Comparison of ENCODE assay signal across 17 cellular contexts in genomic region chr2:237229905-237230304, GRCh38.
DNase-seq lines count a peak whose midpoint lies in the region; ATAC-seq and TF ChIP-seq lines count a peak whose summit lies in the region.
"Had no signal": no experiment of that assay in that cellular context is flagged by ENCODE, and none has a peak within 500 bp of the region (broad histone marks: within the 10 kb centered on the region; RNA-seq: fewer than 3 reads in every experiment).

No MANE protein-coding gene starts in this region.

- no peak overlapping the region for H3K27ac Mint-ChIP-seq in activated CD8-positive, alpha-beta memory T cell treated with anti-CD3 and anti-CD28 coated beads, Interleukin-2, amount 10 ng/mL, durations not matched to agents 7 days and 5 days
- H3K27ac Mint-ChIP-seq: CD14-positive monocyte; CD4-positive, alpha-beta memory T cell had no signal

- no peak overlapping the region for H2BK120ac ChIP-seq in trophoblast cell (ENCODE audit: insufficient read depth, low read length, poor library complexity)

- no peaks in the 10 kb centered on the region for H3K79me1 ChIP-seq in trophoblast cell (ENCODE audit: low read length)

- CTCF ChIA-PET in activated CD8-positive, alpha-beta memory T cell treated with anti-CD3 and anti-CD28 coated beads, Interleukin-2, amount 10 ng/mL, durations not matched to agents 7 days and 5 days (lab: Charles Lee): no interaction called here
- CTCF ChIA-PET in RWPE1 (lab: Yijun Ruan, JAX): interaction anchor here (0.8 kb wide), 1 partner anchor 181 kb away, joined by 3 read pairs; no protein-coding TSS in a partner anchor

- H3K9me3 Mint-ChIP-seq in activated CD8-positive, alpha-beta memory T cell treated with anti-CD3 and anti-CD28 coated beads, Interleukin-2, amount 10 ng/mL, durations not matched to agents 7 days and 5 days (ENCODE audit: low read depth): no peaks in the 10 kb centered on the region

- H3K9me3 ChIP-seq in MG63: no peaks in the 10 kb centered on the region
- H3K9me3 ChIP-seq in trophoblast cell (ENCODE audit: insufficient read depth, low read depth, low read length): no peaks in the 10 kb centered on the region
- H3K9me3 ChIP-seq in testis: no peaks in the 10 kb centered on the region
- H3K9me3 ChIP-seq: BLaER1, HAP-1 had no signal

- no peak overlapping the region for H4K8ac ChIP-seq in trophoblast cell (ENCODE audit: low read depth, low read length)

- no peak overlapping the region for H3K4me3 Mint-ChIP-seq in activated CD8-positive, alpha-beta memory T cell treated with anti-CD3 and anti-CD28 coated beads, Interleukin-2, amount 10 ng/mL, durations not matched to agents 7 days and 5 days
- H3K4me3 Mint-ChIP-seq: CD14-positive monocyte; CD4-positive, alpha-beta memory T cell had no signal

- H3K36me3 Mint-ChIP-seq in activated CD8-positive, alpha-beta memory T cell treated with anti-CD3 and anti-CD28 coated beads, Interleukin-2, amount 10 ng/mL, durations not matched to agents 7 days and 5 days: no peaks in the 10 kb centered on the region
- H3K36me3 Mint-ChIP-seq: CD14-positive monocyte; CD4-positive, alpha-beta memory T cell had no signal

- H3K27ac ChIP-seq in trophoblast cell (ENCODE audit: low read depth, low read length): no peak overlapping the region
- no peak overlapping the region for H3K27ac ChIP-seq in RWPE1
- H3K27ac ChIP-seq in testis: no peak overlapping the region
- H3K27ac ChIP-seq: BLaER1 had no signal

- POLR2A ChIA-PET in RWPE1 (lab: Yijun Ruan, JAX; ENCODE audit: low non-redundant PET): no interaction called here

- H4K12ac ChIP-seq in trophoblast cell (ENCODE audit: low read depth, low read length): no peak overlapping the region

- H3K9ac ChIP-seq in trophoblast cell (ENCODE audit: low read length): no peak overlapping the region
- H3K9ac ChIP-seq: BLaER1 had no signal

- H3K4me1 ChIP-seq in trophoblast cell (ENCODE audit: control insufficient read depth in 1 of 2, insufficient read depth in 2 of 2, low read length in 2 of 2) (no peaks in the 10 kb centered on the region), testis (peaks cover 17% of the 10 kb centered on the region)
- H3K4me1 ChIP-seq: HAP-1 had no signal

- no peak overlapping the region for H2BK5ac ChIP-seq in trophoblast cell (ENCODE audit: low read depth, low read length, poor library complexity)

- no CpG with 5 or more reads among the region's 2 CpGs for WGBS in trophoblast cell (ENCODE audit: extremely low coverage, insufficient coverage, insufficient read length)
- 70 to 100% methylated on average over 2 of the region's 2 CpGs for whole genome bisulfite sequencing in testis, 2 donors

- H4K91ac ChIP-seq in trophoblast cell (ENCODE audit: low read depth, low read length): no peak overlapping the region

- no peak overlapping the region for H3K18ac ChIP-seq in trophoblast cell (ENCODE audit: low read length)

- TF ChIP-seq CTCF in foreskin fibroblast (IDR thresholded peaks at IDR 0.05; ENCODE audit: low read depth, low read length) (no peak), RWPE1 (conservative IDR thresholded peaks at IDR 0.05; ENCODE audit: low read depth) (no peak), testis (IDR thresholded peaks at IDR 0.05) (no peak)

- H2AK5ac ChIP-seq in trophoblast cell (ENCODE audit: low read length): peak overlapping the region; percentile 38

- no peak overlapping the region for H3K14ac ChIP-seq in trophoblast cell (ENCODE audit: low read length)

- H3K23ac ChIP-seq in trophoblast cell (ENCODE audit: low read length): no peak overlapping the region

- no peak overlapping the region for H3K4me2 ChIP-seq in trophoblast cell (ENCODE audit: low read length)
- H3K4me2 ChIP-seq: BLaER1 had no signal

- ATAC-seq in activated CD8-positive, alpha-beta memory T cell treated with anti-CD3 and anti-CD28 coated beads, Interleukin-2, amount 10 ng/mL, durations not matched to agents 7 days and 5 days: no peak
- no peak for ATAC-seq in GM21528 (IDR thresholded peaks at IDR 0.05; ENCODE audit: low FRiP score, unreplicated experiment)
- ATAC-seq: HepG2 had no signal

- H3K36me3 ChIP-seq in MG63 (no peaks in the 10 kb centered on the region), trophoblast cell (ENCODE audit: control insufficient read depth in 1 of 2, insufficient read depth in 2 of 2, low read length in 2 of 2) (no peaks in the 10 kb centered on the region), testis (ENCODE audit: low read depth, missing control alignments) (no peaks in the 10 kb centered on the region)
- H3K36me3 ChIP-seq: BLaER1, HAP-1 had no signal

- H3K27me3 Mint-ChIP-seq in activated CD8-positive, alpha-beta memory T cell treated with anti-CD3 and anti-CD28 coated beads, Interleukin-2, amount 10 ng/mL, durations not matched to agents 7 days and 5 days: peaks cover 12% of the 10 kb centered on the region

- H2BK12ac ChIP-seq in trophoblast cell (ENCODE audit: low read length): peak overlapping the region; percentile 8

- peaks cover 10% of the 10 kb centered on the region for H3K4me1 Mint-ChIP-seq in activated CD8-positive, alpha-beta memory T cell treated with anti-CD3 and anti-CD28 coated beads, Interleukin-2, amount 10 ng/mL, durations not matched to agents 7 days and 5 days
- H3K4me1 Mint-ChIP-seq: CD14-positive monocyte; CD4-positive, alpha-beta memory T cell had no signal

- H3K4me3 ChIP-seq in MG63 (no peak overlapping the region), foreskin fibroblast (ENCODE audit: low read depth in 1 of 2, low read length in 2 of 2) (no peak overlapping the region), trophoblast cell (ENCODE audit: low read depth, low read length) (no peak overlapping the region), testis (no peak overlapping the region)
- H3K4me3 ChIP-seq: BLaER1, HAP-1 had no signal

- H2AFZ ChIP-seq in trophoblast cell (ENCODE audit: insufficient read depth, low read length, poor library complexity): no peak overlapping the region

- no peaks in the 10 kb centered on the region for H3K79me2 ChIP-seq in trophoblast cell (ENCODE audit: control insufficient read depth, insufficient read depth, low read length, poor library complexity)

- H3K27me3 ChIP-seq in MG63 (no peaks in the 10 kb centered on the region), trophoblast cell (ENCODE audit: insufficient read depth, low read length) (no peaks in the 10 kb centered on the region), testis (no peaks in the 10 kb centered on the region)
- H3K27me3 ChIP-seq: BLaER1 had no signal

- no peak overlapping the region for H3K4ac ChIP-seq in trophoblast cell (ENCODE audit: low read depth, low read length)

- intact Hi-C loops in testis (cut with DNase I; ENCODE audit: low total_unique reads): no loop called here

- peak; percentile 9 for DNase-seq in activated CD8-positive, alpha-beta memory T cell treated with anti-CD3 and anti-CD28 coated beads, Interleukin-2, amount 10 ng/mL, durations not matched to agents 7 days and 5 days
- no peak for DNase-seq in activated CD8-positive, alpha-beta memory T cell treated with anti-CD3 and anti-CD28 coated beads, Interleukin-2, amount 50 U/mL, for 48 hours
- peak; percentile 84 for DNase-seq in MG63
- DNase-seq in foreskin fibroblast: peak; percentile 35 to 68
- DNase-seq in trophoblast cell: no peak
- DNase-seq in RWPE1 (ENCODE audit: low spot score): no peak
- DNase-seq in testis: no peak
- DNase-seq: 8988T; CD4-positive, alpha-beta memory T cell; DMS153; DMS79; GF-D8 had no signal

- no peak for TF ChIP-seq POLR2A in testis (IDR thresholded peaks at IDR 0.05)

Comparison
In these comparisons a context has a peak if more than half of its experiments do, and no peak if none do; other contexts are left out.
1. DNase-seq: peak in activated CD8-positive, alpha-beta memory T cell treated with anti-CD3 and anti-CD28 coated beads, Interleukin-2, amount 10 ng/mL, durations not matched to agents 7 days and 5 days (single experiment), MG63 (single experiment) and foreskin fibroblast (2 of 2); none in activated CD8-positive, alpha-beta memory T cell treated with anti-CD3 and anti-CD28 coated beads, Interleukin-2, amount 50 U/mL, for 48 hours (single experiment), trophoblast cell (0 of 2), RWPE1 (single experiment) and testis (single experiment).